Comparison of ENCODE assay signal across 15 cellular contexts in genomic region chr16:54466233-54466632, GRCh38.
"Had no signal": no experiment of that assay in that cellular context is flagged by ENCODE, and none has a peak within 500 bp of the region (broad histone marks: within the 10 kb centered on the region; RNA-seq: fewer than 3 reads in every experiment).

No MANE protein-coding gene starts in this region.

- ATAC-seq: activated T-cell treated with anti-CD3 and anti-CD28 coated beads, Interleukin-2, amount 50 U/mL, for 4 hours had no signal

- DNase-seq: activated CD4-positive, alpha-beta T cell treated with anti-CD3 and anti-CD28 coated beads, Interleukin-2, amount 50 U/mL, for 4 hours; activated CD4-positive, CD25-positive, alpha-beta regulatory T cell treated with anti-CD3 and anti-CD28 coated beads, Interleukin-2, amount 50 U/mL, for 72 hours; activated gamma-delta T cell; activated naive CD8-positive, alpha-beta T cell treated with anti-CD3 and anti-CD28 coated beads for 36 hours; activated T-cell treated with anti-CD3 and anti-CD28 coated beads, Interleukin-2, amount 50 U/mL, for 4 hours; cerebellar nuclear complex; dermis blood vessel endothelial cell; kidney; nephron progenitor cell; stimulated activated CD4-positive, alpha-beta T cell treated with anti-CD3 and anti-CD28 coated beads, Interleukin-12 subunit alpha, Interleukin-12 subunit beta, amount 100 ng/mL, for 4 hours; stimulated activated CD4-positive, alpha-beta T cell treated with anti-CD3 and anti-CD28 coated beads, Interleukin-2, amount 100 ng/mL, for 48 hours; stimulated activated naive CD4-positive, alpha-beta T cell treated with Interleukin-2 at 50 U/mL for 16 hours had no signal

- H3K27ac ChIP-seq: hepatocyte, prostate gland, suprapubic skin had no signal

- H3K36me3 ChIP-seq: prostate gland, suprapubic skin had no signal

- H3K4me1 ChIP-seq: prostate gland, suprapubic skin had no signal

- H3K27me3 ChIP-seq: hepatocyte, suprapubic skin had no signal

- H3K4me3 ChIP-seq: hepatocyte, prostate gland, suprapubic skin had no signal

- H3K9me3 ChIP-seq: prostate gland, suprapubic skin had no signal
